In the genomic region with DNA sequence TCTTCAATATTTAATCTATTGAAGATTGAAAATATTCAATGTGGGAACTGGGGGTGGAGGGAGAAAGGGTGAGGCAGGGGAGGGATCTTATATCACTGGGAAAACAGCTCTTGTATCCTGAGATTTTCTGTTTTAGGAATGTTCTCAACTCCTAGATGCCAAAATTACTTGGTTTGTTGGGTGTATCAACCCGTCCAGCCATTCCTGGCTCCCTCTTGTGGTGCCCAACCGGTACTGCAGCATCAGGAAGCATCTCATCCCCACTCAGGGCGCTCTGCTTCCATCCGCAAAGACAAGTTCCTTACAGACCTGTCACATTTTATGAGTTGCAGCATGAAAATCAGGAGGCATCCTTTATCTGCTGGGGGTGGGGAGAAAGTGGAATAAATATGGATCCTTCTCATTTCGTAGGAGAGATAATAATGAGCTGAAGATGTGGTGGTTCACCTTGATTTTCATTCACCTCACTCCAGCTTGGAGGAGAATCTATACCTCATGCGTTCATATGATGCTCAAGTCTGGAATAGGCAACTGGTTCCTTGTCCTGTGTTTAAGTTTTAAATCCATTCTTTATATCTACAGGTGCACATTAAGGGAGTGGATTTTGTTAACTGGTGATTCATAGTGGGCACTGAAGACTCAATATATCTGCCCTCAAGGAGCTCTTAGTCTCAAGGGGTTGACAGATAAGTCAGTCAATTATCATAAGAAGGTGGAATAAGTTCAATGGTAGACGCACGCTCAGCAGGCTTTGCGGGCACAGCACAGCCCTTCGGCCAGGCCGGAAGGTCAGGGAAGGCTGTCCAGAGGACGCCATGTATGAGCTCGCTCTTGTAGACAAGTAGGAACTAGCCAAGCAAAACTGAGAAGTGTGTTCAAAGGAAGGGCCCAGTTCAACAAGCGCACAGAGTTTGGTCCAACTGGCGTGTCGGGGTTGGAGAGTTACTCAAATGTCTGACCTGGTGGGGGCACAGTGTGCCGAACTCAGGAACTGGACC, we compare ENCODE assay signal across 8 cellular contexts.
DNase-seq lines count a peak whose midpoint lies in the region; ATAC-seq and TF ChIP-seq lines count a peak whose summit lies in the region.

No MANE protein-coding gene starts in this region.

- peak; percentile 51 for ATAC-seq in GM18520 (IDR thresholded peaks at IDR 0.05; ENCODE audit: unreplicated experiment)
- peak; percentile 57 for ATAC-seq in HG03521 (IDR thresholded peaks at IDR 0.05; ENCODE audit: unreplicated experiment)
- no peak for ATAC-seq in activated naive CD8-positive, alpha-beta T cell treated with anti-CD3 and anti-CD28 coated beads, Interleukin-2, amount 50 U/mL, for 24 hours

- no peaks in the 10 kb centered on the region for H3K9me3 Mint-ChIP-seq in activated naive CD8-positive, alpha-beta T cell treated with anti-CD3 and anti-CD28 coated beads, Interleukin-2, amount 50 U/mL, for 24 hours

- no peak overlapping the region for H3K9ac ChIP-seq in SU-DHL-6 (ENCODE audit: low read length)

- peaks cover 5% of the 10 kb centered on the region for H3K4me1 ChIP-seq in left ventricle myocardium inferior

- no peak overlapping the region for H3K4me3 ChIP-seq in SU-DHL-6 (ENCODE audit: insufficient read depth, low read length, poor library complexity, severe bottlenecking)
- no peak overlapping the region for H3K4me3 ChIP-seq in left ventricle myocardium inferior
- no peak overlapping the region for H3K4me3 ChIP-seq in retinal pigment epithelial cell (ENCODE audit: low read length)

- no peaks in the 10 kb centered on the region for H4K20me1 ChIP-seq in SU-DHL-6 (ENCODE audit: low read depth, low read length)

- H3K9me3 ChIP-seq in SU-DHL-6 (ENCODE audit: insufficient read depth, low read length) (no peaks in the 10 kb centered on the region), left ventricle myocardium inferior (replicated peaks) (no peaks in the 10 kb centered on the region)

- H3K27me3 Mint-ChIP-seq in activated naive CD8-positive, alpha-beta T cell treated with anti-CD3 and anti-CD28 coated beads, Interleukin-2, amount 50 U/mL, for 24 hours = no peaks in the 10 kb centered on the region

- no peaks in the 10 kb centered on the region for H3K9me2 ChIP-seq in SU-DHL-6 (replicated peaks; ENCODE audit: insufficient read depth, low read length)

- peak overlapping the region; percentile 16 for H3K27ac Mint-ChIP-seq in activated naive CD8-positive, alpha-beta T cell treated with anti-CD3 and anti-CD28 coated beads, Interleukin-2, amount 50 U/mL, for 24 hours

- no peak overlapping the region for H3K27ac ChIP-seq in SU-DHL-6 (ENCODE audit: low read depth, low read length)
- H3K27ac ChIP-seq in left ventricle myocardium inferior (replicated peaks) = no peak overlapping the region

- H3F3A ChIP-seq in SU-DHL-6 (ENCODE audit: insufficient read depth) = no peaks in the 10 kb centered on the region

- H3K4me1 Mint-ChIP-seq in activated naive CD8-positive, alpha-beta T cell treated with anti-CD3 and anti-CD28 coated beads, Interleukin-2, amount 50 U/mL, for 24 hours = peaks cover 17% of the 10 kb centered on the region

- no peaks in the 10 kb centered on the region for H3K79me2 ChIP-seq in SU-DHL-6 (ENCODE audit: insufficient read depth, low read length)

- DNase-seq in AG20443 (ENCODE audit: low spot score) (peak; percentile 86), left ventricle myocardium inferior (peak; percentile 73), retinal pigment epithelial cell (ENCODE audit: low read depth) (no peak), cerebellar nuclear complex (lab: John Stamatoyannopoulos, UW) (no peak)
- DNase-seq in activated naive CD8-positive, alpha-beta T cell treated with anti-CD3 and anti-CD28 coated beads, Interleukin-2, amount 50 U/mL, for 24 hours = peak; percentile 66

- H3K36me3 ChIP-seq in SU-DHL-6 (ENCODE audit: low read length) (no peaks in the 10 kb centered on the region), left ventricle myocardium inferior (peaks cover 30% of the 10 kb centered on the region)

- peak; percentile 90 for TF ChIP-seq CTCF in SU-DHL-6 (IDR thresholded peaks at IDR 0.05; ENCODE audit: insufficient read depth, low read length, poor library complexity, severe bottlenecking)
- TF ChIP-seq CTCF in left ventricle myocardium inferior (IDR thresholded peaks at IDR 0.05; ENCODE audit: borderline replicate concordance) = peak; percentile 98
- TF ChIP-seq CTCF in retinal pigment epithelial cell (conservative IDR thresholded peaks at IDR 0.05; ENCODE audit: low read depth, low read length) = peak; percentile 99

- no peak overlapping the region for H3K4me3 Mint-ChIP-seq in activated naive CD8-positive, alpha-beta T cell treated with anti-CD3 and anti-CD28 coated beads, Interleukin-2, amount 50 U/mL, for 24 hours

- intact Hi-C loops in left ventricle myocardium inferior (cut with micrococcal nuclease) = loop anchor here (5.0 kb wide), 1 partner anchor 147 kb away; no protein-coding TSS in a partner anchor

- no peak overlapping the region for H2AFZ ChIP-seq in SU-DHL-6 (ENCODE audit: low read depth, low read length, severe bottlenecking)

- H3K27me3 ChIP-seq in SU-DHL-6 (ENCODE audit: low read length) (no peaks in the 10 kb centered on the region), left ventricle myocardium inferior (ENCODE audit: low read depth) (no peaks in the 10 kb centered on the region)

- no peak overlapping the region for H3K4me2 ChIP-seq in SU-DHL-6 (ENCODE audit: low read depth, low read length, poor library complexity, severe bottlenecking)

- H3K36me3 Mint-ChIP-seq in activated naive CD8-positive, alpha-beta T cell treated with anti-CD3 and anti-CD28 coated beads, Interleukin-2, amount 50 U/mL, for 24 hours (ENCODE audit: low read depth) = peaks cover 10% of the 10 kb centered on the region

Comparison
In these comparisons a context has a peak if more than half of its experiments do, and no peak if none do; other contexts are left out.
1. DNase-seq: peak in AG20443 (single experiment), activated naive CD8-positive, alpha-beta T cell treated with anti-CD3 and anti-CD28 coated beads, Interleukin-2, amount 50 U/mL, for 24 hours (single experiment) and left ventricle myocardium inferior (single experiment); none in retinal pigment epithelial cell (single experiment) and cerebellar nuclear complex (0 of 2).
2. Peak in every context shown above with its lines, with median percentiles within 50 percentile points of each other: CTCF ChIP-seq.